ENCODE assay signal across 13 cellular contexts in genomic region chr4:163109967-163110366, GRCh38. TPM values are rescaled to one million over a fixed set of nuclear protein-coding genes. Genes with fewer than 3 reads are reported as not detected.
DNase-seq lines count a peak whose midpoint lies in the region; ATAC-seq lines count a peak whose summit lies in the region.
"Had no signal": no experiment of that assay in that cellular context is flagged by ENCODE, and none has a peak within 500 bp of the region (broad histone marks: within the 10 kb centered on the region; RNA-seq: fewer than 3 reads in every experiment).

No MANE protein-coding gene starts in this region.

- no peaks in the 10 kb centered on the region for H3K36me3 ChIP-seq in effector memory CD4-positive, alpha-beta T cell (ENCODE audit: control insufficient read depth, insufficient read depth, low read length)

- H3K4me1 ChIP-seq in effector memory CD4-positive, alpha-beta T cell (ENCODE audit: control insufficient read depth, insufficient read depth, low read length, poor library complexity, severe bottlenecking): no peaks in the 10 kb centered on the region

- no peak overlapping the region for H3K4me3 ChIP-seq in effector memory CD4-positive, alpha-beta T cell (ENCODE audit: insufficient read depth, low read depth, low read length, poor library complexity, severe bottlenecking)
- H3K4me3 ChIP-seq: lung had no signal

- ATAC-seq in GM18498 (IDR thresholded peaks at IDR 0.05; ENCODE audit: unreplicated experiment) (peak; percentile 77), GM19351 (IDR thresholded peaks at IDR 0.05; ENCODE audit: unreplicated experiment) (peak; percentile 70), HG02798 (IDR thresholded peaks at IDR 0.05; ENCODE audit: poor library complexity, unreplicated experiment) (peak; percentile 68), HG03565 (IDR thresholded peaks at IDR 0.05; ENCODE audit: unreplicated experiment) (peak; percentile 53)
- ATAC-seq: activated CD4-positive, alpha-beta T cell treated with anti-CD3 and anti-CD28 coated beads for 36 hours; right cardiac atrium had no signal

- DNase-seq in effector memory CD4-positive, alpha-beta T cell: no peak
- DNase-seq in posterior vena cava (ENCODE audit: low spot score) (no peak), cerebellum (ENCODE audit: low spot score) (no peak), middle frontal gyrus (ENCODE audit: extremely low spot score, low spot score) (no peak)
- DNase-seq: activated CD4-positive, alpha-beta T cell treated with anti-CD3 and anti-CD28 coated beads for 36 hours; C1 segment of cervical spinal cord; NCI-H1694; right cardiac atrium had no signal

- no peaks in the 10 kb centered on the region for H3K9me3 ChIP-seq in effector memory CD4-positive, alpha-beta T cell (ENCODE audit: control insufficient read depth, low read length)

- intact Hi-C loops in posterior vena cava (cut with DNase I): no loop called here

- H3K27ac ChIP-seq in effector memory CD4-positive, alpha-beta T cell (ENCODE audit: insufficient read depth, low read length, poor library complexity, severe bottlenecking): no peak overlapping the region

- H3K27me3 ChIP-seq in effector memory CD4-positive, alpha-beta T cell (replicated peaks; ENCODE audit: control insufficient read depth, insufficient read depth, low read length, poor library complexity, severe bottlenecking): no peaks in the 10 kb centered on the region

RNA-seq across cellular contexts. Expression of gene NAF1, which starts 56.7 kb away (rescaled TPM):
- total RNA-seq in posterior vena cava (10 to 100 TPM; 23.6 to 28.2 TPM), cerebellum (15.3 TPM)
